ENCODE assay signal across 1 cellular context in the genomic region with DNA sequence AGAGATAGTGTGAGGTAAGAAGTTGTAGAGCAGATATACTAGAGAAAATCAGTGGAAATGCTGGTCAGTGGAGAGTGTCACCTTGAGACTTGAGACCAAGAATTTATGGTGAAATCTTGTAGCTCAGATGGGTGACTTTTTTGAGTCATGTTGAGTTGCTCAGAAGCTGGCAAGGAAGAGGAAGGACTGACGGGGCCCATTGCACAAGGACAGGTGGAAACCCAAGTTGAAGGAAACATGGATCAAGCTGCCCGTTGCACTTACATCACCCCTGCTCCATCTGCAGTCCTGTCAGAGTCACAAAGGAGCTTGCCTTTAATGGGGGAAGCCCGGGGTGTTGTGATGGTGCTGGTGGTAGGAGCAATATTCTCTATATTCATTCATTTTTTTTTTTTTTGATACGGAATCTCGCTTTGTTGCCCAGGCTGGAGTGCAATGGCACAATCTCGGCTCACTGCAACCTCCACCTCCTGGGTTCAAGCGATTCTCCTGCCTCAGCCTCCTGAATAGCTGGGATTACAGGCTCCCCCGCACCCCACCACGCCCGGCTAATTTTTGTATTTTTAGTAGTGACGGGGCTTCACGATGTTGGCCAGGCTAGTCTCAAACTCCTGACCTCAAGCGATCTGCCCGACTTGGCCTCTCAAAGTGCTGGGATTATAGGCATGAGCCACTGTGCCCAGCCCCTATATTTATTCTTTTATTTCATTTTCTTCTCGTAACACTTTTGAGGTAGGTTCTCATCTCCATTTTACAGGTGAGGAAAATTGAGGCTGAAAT.
TF ChIP-seq lines count a peak whose summit lies in the region.

No MANE protein-coding gene starts in this region.

TF ChIP-seq in SK-N-SH, 30 proteins besides CTCF, POLR2A, EP300 and RAD21 (continued from another document):
- TF ChIP-seq, protein P1, sequence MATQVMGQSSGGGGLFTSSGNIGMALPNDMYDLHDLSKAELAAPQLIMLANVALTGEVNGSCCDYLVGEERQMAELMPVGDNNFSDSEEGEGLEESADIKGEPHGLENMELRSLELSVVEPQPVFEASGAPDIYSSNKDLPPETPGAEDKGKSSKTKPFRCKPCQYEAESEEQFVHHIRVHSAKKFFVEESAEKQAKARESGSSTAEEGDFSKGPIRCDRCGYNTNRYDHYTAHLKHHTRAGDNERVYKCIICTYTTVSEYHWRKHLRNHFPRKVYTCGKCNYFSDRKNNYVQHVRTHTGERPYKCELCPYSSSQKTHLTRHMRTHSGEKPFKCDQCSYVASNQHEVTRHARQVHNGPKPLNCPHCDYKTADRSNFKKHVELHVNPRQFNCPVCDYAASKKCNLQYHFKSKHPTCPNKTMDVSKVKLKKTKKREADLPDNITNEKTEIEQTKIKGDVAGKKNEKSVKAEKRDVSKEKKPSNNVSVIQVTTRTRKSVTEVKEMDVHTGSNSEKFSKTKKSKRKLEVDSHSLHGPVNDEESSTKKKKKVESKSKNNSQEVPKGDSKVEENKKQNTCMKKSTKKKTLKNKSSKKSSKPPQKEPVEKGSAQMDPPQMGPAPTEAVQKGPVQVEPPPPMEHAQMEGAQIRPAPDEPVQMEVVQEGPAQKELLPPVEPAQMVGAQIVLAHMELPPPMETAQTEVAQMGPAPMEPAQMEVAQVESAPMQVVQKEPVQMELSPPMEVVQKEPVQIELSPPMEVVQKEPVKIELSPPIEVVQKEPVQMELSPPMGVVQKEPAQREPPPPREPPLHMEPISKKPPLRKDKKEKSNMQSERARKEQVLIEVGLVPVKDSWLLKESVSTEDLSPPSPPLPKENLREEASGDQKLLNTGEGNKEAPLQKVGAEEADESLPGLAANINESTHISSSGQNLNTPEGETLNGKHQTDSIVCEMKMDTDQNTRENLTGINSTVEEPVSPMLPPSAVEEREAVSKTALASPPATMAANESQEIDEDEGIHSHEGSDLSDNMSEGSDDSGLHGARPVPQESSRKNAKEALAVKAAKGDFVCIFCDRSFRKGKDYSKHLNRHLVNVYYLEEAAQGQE (IDR thresholded peaks at IDR 0.05; ENCODE audit: low read depth, low read length): no peak
- TF ChIP-seq NRF1 (IDR thresholded peaks at IDR 0.05; ENCODE audit: low read depth, low read length) (no peak), RXRA (IDR thresholded peaks at IDR 0.05; ENCODE audit: borderline replicate concordance, low read depth) (no peak), GATA2 (CRISPR knock-in tag; IDR thresholded peaks at IDR 0.05) (no peak), SIN3A (IDR thresholded peaks at IDR 0.05; ENCODE audit: borderline replicate concordance, low read depth, low read length) (no peak)
